In the genomic region with DNA sequence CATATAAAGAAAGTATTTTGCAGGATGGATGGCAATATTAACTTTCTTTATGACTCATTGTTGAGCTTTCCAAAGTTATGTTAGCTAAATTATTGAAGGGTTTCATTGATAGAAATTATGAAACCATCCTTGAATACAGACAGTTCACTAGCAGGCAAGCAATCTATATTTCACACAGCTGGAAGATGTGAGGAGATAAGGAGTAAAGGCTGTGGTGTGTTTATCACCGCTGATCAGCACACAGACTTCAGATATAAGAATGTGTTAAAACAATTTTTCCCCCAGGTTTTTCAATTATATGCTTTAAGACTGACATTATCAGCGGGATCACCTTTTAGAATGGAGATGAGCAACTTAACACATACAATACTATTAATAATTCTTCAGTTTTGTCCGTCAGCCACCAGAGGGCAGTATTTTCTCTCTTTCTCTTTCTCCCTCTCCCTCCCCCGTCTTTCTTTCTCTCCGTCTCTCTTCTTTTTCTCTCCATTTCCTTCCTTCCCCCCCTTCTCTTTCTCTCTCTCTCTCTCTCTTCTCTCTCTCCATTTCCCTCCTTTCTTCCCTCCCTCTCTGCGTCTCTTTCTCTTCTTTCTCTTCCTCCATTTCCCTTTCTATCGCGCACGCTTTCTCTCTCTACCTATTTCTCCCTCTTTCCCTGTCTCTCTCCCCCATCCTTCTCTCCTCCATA, we compare ENCODE assay signal across 8 cellular contexts.
DNase-seq lines count a peak whose midpoint lies in the region; ATAC-seq, FAIRE-seq and TF ChIP-seq lines count a peak whose summit lies in the region.

No MANE protein-coding gene starts in this region.

- no peaks in the 10 kb centered on the region for H3K79me2 ChIP-seq in keratinocyte (ENCODE audit: control insufficient read depth, insufficient read depth, low read length)

- H3K4me1 Mint-ChIP-seq in central memory CD8-positive, alpha-beta T cell: peaks cover 13% of the 10 kb centered on the region

- H3K9me1 ChIP-seq in keratinocyte (ENCODE audit: control insufficient read depth, extremely low read depth, insufficient read depth, low read length): no peaks in the 10 kb centered on the region

- no peaks in the 10 kb centered on the region for H3K36me3 ChIP-seq in keratinocyte (ENCODE audit: control insufficient read depth in 2 of 2, extremely low read depth in 1 of 2, insufficient read depth in 2 of 2, low read length in 2 of 2)

- H3K27ac Mint-ChIP-seq in central memory CD8-positive, alpha-beta T cell (ENCODE audit: low read depth): peak overlapping the region; percentile 16

- H3K4me3 Mint-ChIP-seq in central memory CD8-positive, alpha-beta T cell: peak overlapping the region; percentile 71

- H3K27me3 Mint-ChIP-seq in central memory CD8-positive, alpha-beta T cell: peaks cover 43% of the 10 kb centered on the region

- no peaks in the 10 kb centered on the region for H3K27me3 ChIP-seq in keratinocyte (ENCODE audit: control insufficient read depth, extremely low read depth, insufficient read depth, low read length)

- peaks cover 4% of the 10 kb centered on the region for H3K36me3 Mint-ChIP-seq in central memory CD8-positive, alpha-beta T cell (ENCODE audit: insufficient read depth)

- no peaks in the 10 kb centered on the region for H3K4me1 ChIP-seq in keratinocyte (ENCODE audit: control insufficient read depth, extremely low read depth, insufficient read depth, low read length)

- H4K20me1 ChIP-seq in keratinocyte (ENCODE audit: control insufficient read depth, extremely low read depth, insufficient read depth, low read length): no peaks in the 10 kb centered on the region

- FAIRE-seq in keratinocyte (lab: Jason Lieb, UNC): no peak

- H3K9me3 ChIP-seq in keratinocyte (ENCODE audit: control insufficient read depth, low read depth, low read length): no peaks in the 10 kb centered on the region

- H3K4me2 ChIP-seq in keratinocyte (ENCODE audit: control insufficient read depth, extremely low read depth, insufficient read depth, low read depth, low read length): peak overlapping the region; percentile 70

- H3K9ac ChIP-seq in keratinocyte (ENCODE audit: control insufficient read depth, extremely low read depth, insufficient read depth, low read length): peak overlapping the region; percentile 9

- peak overlapping the region; percentile 92 for H2AFZ ChIP-seq in keratinocyte (ENCODE audit: control insufficient read depth, low read length)

- TF ChIP-seq CTCF in AG10803 (conservative IDR thresholded peaks at IDR 0.05; ENCODE audit: low read length): peak; percentile 69
- peak; percentile 46 to 58 (median 58) for TF ChIP-seq CTCF in keratinocyte (optimal IDR thresholded peaks at IDR 0.05 in 1 of 3, IDR thresholded peaks at IDR 0.05 in 1 of 3, conservative IDR thresholded peaks at IDR 0.05 in 1 of 3; ENCODE audit: extremely low read depth in 1 of 3, insufficient read depth in 2 of 3, low read length in 3 of 3)

- dilution Hi-C loops in keratinocyte (cut with MboI; ENCODE audit: extremely low pct_ligation_motif_present, low sequenced_read_pairs): no loop called here

- H3K4me3 ChIP-seq in AG10803 (ENCODE audit: low read length): peak overlapping the region; percentile 62
- H3K4me3 ChIP-seq in keratinocyte (ENCODE audit: control insufficient read depth in 2 of 3, extremely low read depth in 1 of 3, insufficient read depth in 2 of 3, low read depth in 1 of 3, low read length in 3 of 3): peak overlapping the region; percentile 12 to 61 (median 38)

- peak; percentile 72 for ATAC-seq in GM18519 (IDR thresholded peaks at IDR 0.05; ENCODE audit: low FRiP score, unreplicated experiment)
- no peak for ATAC-seq in central memory CD8-positive, alpha-beta T cell (replicated peaks; ENCODE audit: extremely low read depth, poor library complexity, severe bottlenecking)

- DNase-seq in AG10803 (ENCODE audit: low read depth) (peak; percentile 58), Kasumi-1 (lab: John Stamatoyannopoulos, UW) (peak; percentile 72 to 77), SHP77 treated with DMSO at 0.1 percent for 48 hours (lab: John Stamatoyannopoulos, UW) (peak; percentile 36), keratinocyte (ENCODE audit: low read depth, low spot score) (no peak), NCI-H524 treated with DMSO at 0.1 percent for 48 hours (lab: John Stamatoyannopoulos, UW) (no peak)
- no peak for DNase-seq in central memory CD8-positive, alpha-beta T cell (ENCODE audit: low spot score in 2 of 2)
- DNase-seq in stimulated activated CD8-positive, alpha-beta memory T cell treated with anti-CD3 and anti-CD28 coated beads, Interleukin-4, amount 100 ng/mL, for 48 hours: peak; percentile 33

- H3K27ac ChIP-seq in keratinocyte (ENCODE audit: control insufficient read depth, insufficient read depth, low read length): no peak overlapping the region

- H3K9me3 Mint-ChIP-seq in central memory CD8-positive, alpha-beta T cell: no peaks in the 10 kb centered on the region

Comparison
In these comparisons a context has a peak if more than half of its experiments do, and no peak if none do; other contexts are left out.
1. DNase-seq: peak in AG10803 (single experiment), Kasumi-1 (2 of 2), SHP77 treated with DMSO at 0.1 percent for 48 hours (single experiment) and stimulated activated CD8-positive, alpha-beta memory T cell treated with anti-CD3 and anti-CD28 coated beads, Interleukin-4, amount 100 ng/mL, for 48 hours (single experiment); none in central memory CD8-positive, alpha-beta T cell (0 of 2), keratinocyte (single experiment) and NCI-H524 treated with DMSO at 0.1 percent for 48 hours (single experiment).